Comparison of ENCODE assay signal across 1 cellular context in genomic region chr4:75831856-75832405, GRCh38.
TF ChIP-seq lines count a peak whose summit lies in the region.

No MANE protein-coding gene starts in this region.

TF ChIP-seq in GM23338, 12 proteins besides CTCF, POLR2A, EP300 and RAD21 (continued from another document):
- TF ChIP-seq, protein P1, sequence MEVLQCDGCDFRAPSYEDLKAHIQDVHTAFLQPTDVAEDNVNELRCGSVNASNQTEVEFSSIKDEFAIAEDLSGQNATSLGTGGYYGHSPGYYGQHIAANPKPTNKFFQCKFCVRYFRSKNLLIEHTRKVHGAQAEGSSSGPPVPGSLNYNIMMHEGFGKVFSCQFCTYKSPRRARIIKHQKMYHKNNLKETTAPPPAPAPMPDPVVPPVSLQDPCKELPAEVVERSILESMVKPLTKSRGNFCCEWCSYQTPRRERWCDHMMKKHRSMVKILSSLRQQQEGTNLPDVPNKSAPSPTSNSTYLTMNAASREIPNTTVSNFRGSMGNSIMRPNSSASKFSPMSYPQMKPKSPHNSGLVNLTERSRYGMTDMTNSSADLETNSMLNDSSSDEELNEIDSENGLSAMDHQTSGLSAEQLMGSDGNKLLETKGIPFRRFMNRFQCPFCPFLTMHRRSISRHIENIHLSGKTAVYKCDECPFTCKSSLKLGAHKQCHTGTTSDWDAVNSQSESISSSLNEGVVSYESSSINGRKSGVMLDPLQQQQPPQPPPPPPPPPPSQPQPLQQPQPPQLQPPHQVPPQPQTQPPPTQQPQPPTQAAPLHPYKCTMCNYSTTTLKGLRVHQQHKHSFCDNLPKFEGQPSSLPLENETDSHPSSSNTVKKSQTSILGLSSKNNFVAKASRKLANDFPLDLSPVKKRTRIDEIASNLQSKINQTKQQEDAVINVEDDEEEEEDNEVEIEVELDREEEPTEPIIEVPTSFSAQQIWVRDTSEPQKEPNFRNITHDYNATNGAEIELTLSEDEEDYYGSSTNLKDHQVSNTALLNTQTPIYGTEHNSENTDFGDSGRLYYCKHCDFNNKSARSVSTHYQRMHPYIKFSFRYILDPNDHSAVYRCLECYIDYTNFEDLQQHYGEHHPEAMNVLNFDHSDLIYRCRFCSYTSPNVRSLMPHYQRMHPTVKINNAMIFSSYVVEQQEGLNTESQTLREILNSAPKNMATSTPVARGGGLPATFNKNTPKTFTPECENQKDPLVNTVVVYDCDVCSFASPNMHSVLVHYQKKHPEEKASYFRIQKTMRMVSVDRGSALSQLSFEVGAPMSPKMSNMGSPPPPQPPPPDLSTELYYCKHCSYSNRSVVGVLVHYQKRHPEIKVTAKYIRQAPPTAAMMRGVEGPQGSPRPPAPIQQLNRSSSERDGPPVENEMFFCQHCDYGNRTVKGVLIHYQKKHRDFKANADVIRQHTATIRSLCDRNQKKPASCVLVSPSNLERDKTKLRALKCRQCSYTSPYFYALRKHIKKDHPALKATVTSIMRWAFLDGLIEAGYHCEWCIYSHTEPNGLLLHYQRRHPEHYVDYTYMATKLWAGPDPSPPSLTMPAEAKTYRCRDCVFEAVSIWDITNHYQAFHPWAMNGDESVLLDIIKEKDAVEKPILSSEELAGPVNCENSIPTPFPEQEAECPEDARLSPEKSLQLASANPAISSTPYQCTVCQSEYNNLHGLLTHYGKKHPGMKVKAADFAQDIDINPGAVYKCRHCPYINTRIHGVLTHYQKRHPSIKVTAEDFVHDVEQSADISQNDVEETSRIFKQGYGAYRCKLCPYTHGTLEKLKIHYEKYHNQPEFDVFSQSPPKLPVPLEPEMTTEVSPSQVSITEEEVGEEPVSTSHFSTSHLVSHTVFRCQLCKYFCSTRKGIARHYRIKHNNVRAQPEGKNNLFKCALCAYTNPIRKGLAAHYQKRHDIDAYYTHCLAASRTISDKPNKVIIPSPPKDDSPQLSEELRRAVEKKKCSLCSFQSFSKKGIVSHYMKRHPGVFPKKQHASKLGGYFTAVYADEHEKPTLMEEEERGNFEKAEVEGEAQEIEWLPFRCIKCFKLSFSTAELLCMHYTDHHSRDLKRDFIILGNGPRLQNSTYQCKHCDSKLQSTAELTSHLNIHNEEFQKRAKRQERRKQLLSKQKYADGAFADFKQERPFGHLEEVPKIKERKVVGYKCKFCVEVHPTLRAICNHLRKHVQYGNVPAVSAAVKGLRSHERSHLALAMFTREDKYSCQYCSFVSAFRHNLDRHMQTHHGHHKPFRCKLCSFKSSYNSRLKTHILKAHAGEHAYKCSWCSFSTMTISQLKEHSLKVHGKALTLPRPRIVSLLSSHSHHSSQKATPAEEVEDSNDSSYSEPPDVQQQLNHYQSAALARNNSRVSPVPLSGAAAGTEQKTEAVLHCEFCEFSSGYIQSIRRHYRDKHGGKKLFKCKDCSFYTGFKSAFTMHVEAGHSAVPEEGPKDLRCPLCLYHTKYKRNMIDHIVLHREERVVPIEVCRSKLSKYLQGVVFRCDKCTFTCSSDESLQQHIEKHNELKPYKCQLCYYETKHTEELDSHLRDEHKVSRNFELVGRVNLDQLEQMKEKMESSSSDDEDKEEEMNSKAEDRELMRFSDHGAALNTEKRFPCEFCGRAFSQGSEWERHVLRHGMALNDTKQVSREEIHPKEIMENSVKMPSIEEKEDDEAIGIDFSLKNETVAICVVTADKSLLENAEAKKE (CRISPR knock-in tag; IDR thresholded peaks at IDR 0.05), result no peak
- no peak for TF ChIP-seq EZH2phosphoT487 (IDR thresholded peaks at IDR 0.05; ENCODE audit: unreplicated experiment)
